In the genomic region with DNA sequence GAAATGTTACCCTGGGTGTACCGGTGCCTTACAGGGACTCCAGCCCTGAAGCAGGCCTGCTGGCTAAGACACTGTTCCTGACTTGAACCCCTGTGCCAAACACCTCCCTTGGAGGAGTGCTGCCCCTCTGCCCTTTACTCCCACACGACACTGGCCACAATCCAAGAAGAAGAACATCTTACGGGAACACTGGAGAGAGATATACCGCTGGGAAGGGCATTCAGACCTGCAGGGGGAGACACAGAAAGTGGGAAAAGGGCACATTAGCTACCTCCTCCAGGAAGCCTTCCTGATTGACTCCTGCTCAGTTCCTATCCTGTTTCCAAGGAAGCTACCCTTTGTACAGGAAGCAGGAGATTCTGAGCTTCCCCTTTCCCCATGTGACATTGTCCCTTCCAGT, we compare ENCODE assay signal across 3 cellular contexts.
TF ChIP-seq lines count a peak whose summit lies in the region.

No MANE protein-coding gene starts in this region.

TF ChIP-seq in GM23338, 12 proteins besides CTCF, POLR2A, EP300 and RAD21 (continues in another document):
- TF ChIP-seq ZNF331 (CRISPR knock-in tag; IDR thresholded peaks at IDR 0.05; ENCODE audit: low read depth): no peak
- TF ChIP-seq, protein P1, sequence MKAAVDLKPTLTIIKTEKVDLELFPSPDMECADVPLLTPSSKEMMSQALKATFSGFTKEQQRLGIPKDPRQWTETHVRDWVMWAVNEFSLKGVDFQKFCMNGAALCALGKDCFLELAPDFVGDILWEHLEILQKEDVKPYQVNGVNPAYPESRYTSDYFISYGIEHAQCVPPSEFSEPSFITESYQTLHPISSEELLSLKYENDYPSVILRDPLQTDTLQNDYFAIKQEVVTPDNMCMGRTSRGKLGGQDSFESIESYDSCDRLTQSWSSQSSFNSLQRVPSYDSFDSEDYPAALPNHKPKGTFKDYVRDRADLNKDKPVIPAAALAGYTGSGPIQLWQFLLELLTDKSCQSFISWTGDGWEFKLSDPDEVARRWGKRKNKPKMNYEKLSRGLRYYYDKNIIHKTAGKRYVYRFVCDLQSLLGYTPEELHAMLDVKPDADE (IDR thresholded peaks at IDR 0.05): no peak
- TF ChIP-seq POLR2AphosphoS5 (IDR thresholded peaks at IDR 0.05; ENCODE audit: low read depth): no peak
- TF ChIP-seq, protein P2, sequence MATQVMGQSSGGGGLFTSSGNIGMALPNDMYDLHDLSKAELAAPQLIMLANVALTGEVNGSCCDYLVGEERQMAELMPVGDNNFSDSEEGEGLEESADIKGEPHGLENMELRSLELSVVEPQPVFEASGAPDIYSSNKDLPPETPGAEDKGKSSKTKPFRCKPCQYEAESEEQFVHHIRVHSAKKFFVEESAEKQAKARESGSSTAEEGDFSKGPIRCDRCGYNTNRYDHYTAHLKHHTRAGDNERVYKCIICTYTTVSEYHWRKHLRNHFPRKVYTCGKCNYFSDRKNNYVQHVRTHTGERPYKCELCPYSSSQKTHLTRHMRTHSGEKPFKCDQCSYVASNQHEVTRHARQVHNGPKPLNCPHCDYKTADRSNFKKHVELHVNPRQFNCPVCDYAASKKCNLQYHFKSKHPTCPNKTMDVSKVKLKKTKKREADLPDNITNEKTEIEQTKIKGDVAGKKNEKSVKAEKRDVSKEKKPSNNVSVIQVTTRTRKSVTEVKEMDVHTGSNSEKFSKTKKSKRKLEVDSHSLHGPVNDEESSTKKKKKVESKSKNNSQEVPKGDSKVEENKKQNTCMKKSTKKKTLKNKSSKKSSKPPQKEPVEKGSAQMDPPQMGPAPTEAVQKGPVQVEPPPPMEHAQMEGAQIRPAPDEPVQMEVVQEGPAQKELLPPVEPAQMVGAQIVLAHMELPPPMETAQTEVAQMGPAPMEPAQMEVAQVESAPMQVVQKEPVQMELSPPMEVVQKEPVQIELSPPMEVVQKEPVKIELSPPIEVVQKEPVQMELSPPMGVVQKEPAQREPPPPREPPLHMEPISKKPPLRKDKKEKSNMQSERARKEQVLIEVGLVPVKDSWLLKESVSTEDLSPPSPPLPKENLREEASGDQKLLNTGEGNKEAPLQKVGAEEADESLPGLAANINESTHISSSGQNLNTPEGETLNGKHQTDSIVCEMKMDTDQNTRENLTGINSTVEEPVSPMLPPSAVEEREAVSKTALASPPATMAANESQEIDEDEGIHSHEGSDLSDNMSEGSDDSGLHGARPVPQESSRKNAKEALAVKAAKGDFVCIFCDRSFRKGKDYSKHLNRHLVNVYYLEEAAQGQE (IDR thresholded peaks at IDR 0.05; ENCODE audit: unreplicated experiment): no peak
- TF ChIP-seq STAT1 (IDR thresholded peaks at IDR 0.05; ENCODE audit: unreplicated experiment): no peak

TF ChIP-seq in GM12878, 131 proteins besides CTCF, POLR2A, EP300 and RAD21:
- TF ChIP-seq SMARCA5 (IDR thresholded peaks at IDR 0.05) (0 out of 2 replicates have a peak, but pooled peaks have one; percentile 33), CHD1 (IDR thresholded peaks at IDR 0.05; ENCODE audit: low read depth, low read length) (no peak), ASH2L (IDR thresholded peaks at IDR 0.05; ENCODE audit: borderline replicate concordance, low read depth) (no peak), TCF7 (IDR thresholded peaks at IDR 0.05; ENCODE audit: borderline replicate concordance) (no peak)
- TF ChIP-seq, protein P3, sequence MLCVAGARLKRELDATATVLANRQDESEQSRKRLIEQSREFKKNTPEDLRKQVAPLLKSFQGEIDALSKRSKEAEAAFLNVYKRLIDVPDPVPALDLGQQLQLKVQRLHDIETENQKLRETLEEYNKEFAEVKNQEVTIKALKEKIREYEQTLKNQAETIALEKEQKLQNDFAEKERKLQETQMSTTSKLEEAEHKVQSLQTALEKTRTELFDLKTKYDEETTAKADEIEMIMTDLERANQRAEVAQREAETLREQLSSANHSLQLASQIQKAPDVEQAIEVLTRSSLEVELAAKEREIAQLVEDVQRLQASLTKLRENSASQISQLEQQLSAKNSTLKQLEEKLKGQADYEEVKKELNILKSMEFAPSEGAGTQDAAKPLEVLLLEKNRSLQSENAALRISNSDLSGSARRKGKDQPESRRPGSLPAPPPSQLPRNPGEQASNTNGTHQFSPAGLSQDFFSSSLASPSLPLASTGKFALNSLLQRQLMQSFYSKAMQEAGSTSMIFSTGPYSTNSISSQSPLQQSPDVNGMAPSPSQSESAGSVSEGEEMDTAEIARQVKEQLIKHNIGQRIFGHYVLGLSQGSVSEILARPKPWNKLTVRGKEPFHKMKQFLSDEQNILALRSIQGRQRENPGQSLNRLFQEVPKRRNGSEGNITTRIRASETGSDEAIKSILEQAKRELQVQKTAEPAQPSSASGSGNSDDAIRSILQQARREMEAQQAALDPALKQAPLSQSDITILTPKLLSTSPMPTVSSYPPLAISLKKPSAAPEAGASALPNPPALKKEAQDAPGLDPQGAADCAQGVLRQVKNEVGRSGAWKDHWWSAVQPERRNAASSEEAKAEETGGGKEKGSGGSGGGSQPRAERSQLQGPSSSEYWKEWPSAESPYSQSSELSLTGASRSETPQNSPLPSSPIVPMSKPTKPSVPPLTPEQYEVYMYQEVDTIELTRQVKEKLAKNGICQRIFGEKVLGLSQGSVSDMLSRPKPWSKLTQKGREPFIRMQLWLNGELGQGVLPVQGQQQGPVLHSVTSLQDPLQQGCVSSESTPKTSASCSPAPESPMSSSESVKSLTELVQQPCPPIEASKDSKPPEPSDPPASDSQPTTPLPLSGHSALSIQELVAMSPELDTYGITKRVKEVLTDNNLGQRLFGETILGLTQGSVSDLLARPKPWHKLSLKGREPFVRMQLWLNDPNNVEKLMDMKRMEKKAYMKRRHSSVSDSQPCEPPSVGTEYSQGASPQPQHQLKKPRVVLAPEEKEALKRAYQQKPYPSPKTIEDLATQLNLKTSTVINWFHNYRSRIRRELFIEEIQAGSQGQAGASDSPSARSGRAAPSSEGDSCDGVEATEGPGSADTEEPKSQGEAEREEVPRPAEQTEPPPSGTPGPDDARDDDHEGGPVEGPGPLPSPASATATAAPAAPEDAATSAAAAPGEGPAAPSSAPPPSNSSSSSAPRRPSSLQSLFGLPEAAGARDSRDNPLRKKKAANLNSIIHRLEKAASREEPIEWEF (IDR thresholded peaks at IDR 0.05; ENCODE audit: insufficient replicate concordance, low read depth, low read length): no peak
- TF ChIP-seq, protein P2 (IDR thresholded peaks at IDR 0.05; ENCODE audit: low read depth, low read length): no peak

TF ChIP-seq in HepG2, 621 proteins besides CTCF, POLR2A, EP300 and RAD21:
- TF ChIP-seq, protein P4, sequence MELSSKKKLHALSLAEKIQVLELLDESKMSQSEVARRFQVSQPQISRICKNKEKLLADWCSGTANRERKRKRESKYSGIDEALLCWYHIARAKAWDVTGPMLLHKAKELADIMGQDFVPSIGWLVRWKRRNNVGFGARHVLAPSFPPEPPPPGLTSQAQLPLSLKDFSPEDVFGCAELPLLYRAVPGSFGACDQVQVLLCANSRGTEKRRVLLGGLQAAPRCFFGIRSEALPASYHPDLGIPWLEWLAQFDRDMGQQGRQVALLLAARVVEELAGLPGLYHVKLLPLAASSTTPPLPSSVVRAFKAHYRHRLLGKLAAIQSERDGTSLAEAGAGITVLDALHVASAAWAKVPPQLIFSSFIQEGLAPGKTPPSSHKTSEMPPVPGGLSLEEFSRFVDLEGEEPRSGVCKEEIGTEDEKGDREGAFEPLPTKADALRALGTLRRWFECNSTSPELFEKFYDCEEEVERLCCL (CRISPR knock-in tag; IDR thresholded peaks at IDR 0.05; ENCODE audit: borderline replicate concordance): no peak
- TF ChIP-seq, protein P5, sequence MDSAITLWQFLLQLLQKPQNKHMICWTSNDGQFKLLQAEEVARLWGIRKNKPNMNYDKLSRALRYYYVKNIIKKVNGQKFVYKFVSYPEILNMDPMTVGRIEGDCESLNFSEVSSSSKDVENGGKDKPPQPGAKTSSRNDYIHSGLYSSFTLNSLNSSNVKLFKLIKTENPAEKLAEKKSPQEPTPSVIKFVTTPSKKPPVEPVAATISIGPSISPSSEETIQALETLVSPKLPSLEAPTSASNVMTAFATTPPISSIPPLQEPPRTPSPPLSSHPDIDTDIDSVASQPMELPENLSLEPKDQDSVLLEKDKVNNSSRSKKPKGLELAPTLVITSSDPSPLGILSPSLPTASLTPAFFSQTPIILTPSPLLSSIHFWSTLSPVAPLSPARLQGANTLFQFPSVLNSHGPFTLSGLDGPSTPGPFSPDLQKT (CRISPR knock-in tag; IDR thresholded peaks at IDR 0.05; ENCODE audit: borderline replicate concordance): no peak
- TF ChIP-seq AKAP8 (CRISPR knock-in tag; IDR thresholded peaks at IDR 0.05): no peak
- peak; percentile 41 for TF ChIP-seq ZFP36 (IDR thresholded peaks at IDR 0.05; ENCODE audit: borderline replicate concordance, low read depth, low read length, partially characterized antibody)
TF ChIP-seq in HepG2: peak in this region for 1.
